18 cellular contexts compared by ENCODE assay signal in genomic region chr3:35739964-35740527, GRCh38.
"Had no signal": no experiment of that assay in that cellular context is flagged by ENCODE, and none has a peak within 500 bp of the region (broad histone marks: within the 10 kb centered on the region; RNA-seq: fewer than 3 reads in every experiment).

No MANE protein-coding gene starts in this region.

- H3K4me1 ChIP-seq: esophagus squamous epithelium, heart right ventricle, prostate gland, tibial artery had no signal

- H3K36me3 Mint-ChIP-seq: activated naive CD8-positive, alpha-beta T cell treated with anti-CD3 and anti-CD28 coated beads for 36 hours; memory B cell; naive B cell had no signal

- H3K9me3 Mint-ChIP-seq: activated naive CD8-positive, alpha-beta T cell treated with anti-CD3 and anti-CD28 coated beads for 36 hours; memory B cell; naive B cell had no signal

- H3K4me3 Mint-ChIP-seq: activated CD4-positive, alpha-beta T cell treated with anti-CD3 and anti-CD28 coated beads for 36 hours; activated naive CD8-positive, alpha-beta T cell treated with anti-CD3 and anti-CD28 coated beads for 36 hours; effector memory CD8-positive, alpha-beta T cell; memory B cell had no signal

- H3K36me3 ChIP-seq: esophagus squamous epithelium, heart right ventricle, prostate gland, tibial artery had no signal

- H3K9me3 ChIP-seq: esophagus squamous epithelium, heart right ventricle, mucosa of descending colon, prostate gland, tibial artery had no signal

- H3K27ac ChIP-seq: esophagus squamous epithelium, heart right ventricle, prostate gland, tibial artery had no signal

- ATAC-seq: activated CD4-positive, alpha-beta T cell treated with anti-CD3 and anti-CD28 coated beads for 36 hours; effector memory CD8-positive, alpha-beta T cell; heart right ventricle; mucosa of descending colon; right cardiac atrium; stimulated activated naive CD8-positive, alpha-beta T cell treated with anti-CD3 and anti-CD28 coated beads, Interleukin-15, Interleukin-2, amounts not matched to agents 100 U/mL and 50 U/mL, for 24 hours had no signal

- DNase-seq: activated CD4-positive, alpha-beta T cell treated with anti-CD3 and anti-CD28 coated beads for 36 hours; activated CD4-positive, alpha-beta T cell treated with anti-CD3 and anti-CD28 coated beads, Interleukin-2, amount 50 U/mL, for 48 hours; activated gamma-delta T cell; activated naive CD8-positive, alpha-beta T cell treated with anti-CD3 and anti-CD28 coated beads for 36 hours; amygdala; caudate nucleus; effector memory CD8-positive, alpha-beta T cell; esophagus squamous epithelium; heart right ventricle; naive B cell; right cardiac atrium; stimulated activated CD4-positive, alpha-beta T cell treated with anti-CD3 and anti-CD28 coated beads, Interleukin-2, amount 100 ng/mL, for 24 hours; stimulated activated naive CD8-positive, alpha-beta T cell treated with anti-CD3 and anti-CD28 coated beads, Interleukin-15, Interleukin-2, amounts not matched to agents 100 U/mL and 50 U/mL, for 24 hours; substantia nigra; tibial artery had no signal

- H3K4me1 Mint-ChIP-seq: activated CD4-positive, alpha-beta T cell treated with anti-CD3 and anti-CD28 coated beads for 36 hours; activated naive CD8-positive, alpha-beta T cell treated with anti-CD3 and anti-CD28 coated beads for 36 hours; memory B cell had no signal

- H3K27ac Mint-ChIP-seq: activated CD4-positive, alpha-beta T cell treated with anti-CD3 and anti-CD28 coated beads for 36 hours; activated naive CD8-positive, alpha-beta T cell treated with anti-CD3 and anti-CD28 coated beads for 36 hours; effector memory CD8-positive, alpha-beta T cell; memory B cell had no signal

- H3K4me3 ChIP-seq: esophagus squamous epithelium, heart right ventricle, mucosa of descending colon, prostate gland, tibial artery had no signal

- H3K27me3 Mint-ChIP-seq: activated CD4-positive, alpha-beta T cell treated with anti-CD3 and anti-CD28 coated beads for 36 hours; activated naive CD8-positive, alpha-beta T cell treated with anti-CD3 and anti-CD28 coated beads for 36 hours; effector memory CD8-positive, alpha-beta T cell; memory B cell; naive B cell had no signal

- H3K27me3 ChIP-seq: tibial artery had no signal
